ENCODE assay signal across 8 cellular contexts in the genomic region with DNA sequence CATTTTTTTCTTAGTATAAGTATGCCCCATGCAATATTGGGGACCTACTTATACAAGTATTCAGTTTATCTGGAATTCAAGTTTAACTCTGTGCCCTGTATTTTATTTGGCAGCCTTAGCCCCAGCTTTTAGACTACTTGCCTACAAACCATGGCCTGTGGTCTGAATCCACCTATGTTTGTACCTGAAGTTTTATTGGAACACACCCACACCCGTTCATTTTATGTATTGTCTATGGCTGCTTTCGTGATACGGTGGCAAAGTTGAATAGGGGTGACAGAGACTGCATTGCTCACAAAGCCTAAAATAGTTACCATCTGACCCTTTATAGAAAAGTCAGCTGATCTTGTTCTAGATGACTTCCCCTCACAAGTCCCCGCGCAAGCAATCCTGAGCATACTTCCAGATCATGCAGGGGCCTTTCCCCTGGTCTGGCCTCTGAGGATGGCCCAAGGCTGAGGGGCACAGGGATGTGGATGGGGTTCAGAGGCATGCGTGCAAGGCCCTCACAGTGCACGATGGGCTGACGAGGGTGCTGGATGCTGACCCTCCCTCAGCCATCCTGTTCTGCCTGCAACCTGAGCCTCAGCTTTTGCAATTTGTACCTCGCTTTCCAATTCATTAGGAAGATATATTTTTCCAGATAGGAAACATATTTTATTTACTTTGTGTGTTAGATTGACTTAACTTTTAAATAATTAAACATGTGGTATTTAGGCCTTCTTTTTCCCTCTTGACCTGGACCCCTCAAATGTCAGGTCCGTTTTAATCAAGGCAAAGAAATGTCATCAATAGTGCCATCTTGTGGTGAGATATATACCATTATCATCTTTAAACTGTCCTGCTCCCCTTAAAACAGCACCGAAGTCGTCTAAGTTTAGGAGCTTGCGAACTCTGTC.
DNase-seq lines count a peak whose midpoint lies in the region; ATAC-seq, FAIRE-seq and TF ChIP-seq lines count a peak whose summit lies in the region.

No MANE protein-coding gene starts in this region.

- DNase-seq in AG10803 (ENCODE audit: low read depth) (peak; percentile 30), GM13977 (ENCODE audit: low spot score) (peak; percentile 42), Panc1 (ENCODE audit: low read depth, low spot score) (no peak), endothelial cell of umbilical vein (ENCODE audit: low read depth, low spot score) (peak; percentile 35), natural killer cell (no peak), posterior vena cava (ENCODE audit: low spot score) (no peak), activated gamma-delta T cell (lab: John Stamatoyannopoulos, UW) (no peak)

- peaks cover 8 to 16% of the 10 kb centered on the region in 2 donors for H3K4me1 Mint-ChIP-seq in natural killer cell

- no peaks in the 10 kb centered on the region for H4K20me1 ChIP-seq in endothelial cell of umbilical vein (replicated peaks; ENCODE audit: control insufficient read depth, extremely low read depth, insufficient read depth, low read length)

- no peak overlapping the region for H2AFZ ChIP-seq in endothelial cell of umbilical vein (ENCODE audit: low read depth, low read length)

- H3K4me3 Mint-ChIP-seq in natural killer cell, result no peak overlapping the region

- FAIRE-seq in endothelial cell of umbilical vein (lab: Jason Lieb, UNC), result peak; percentile 62

- H3K4me2 ChIP-seq in endothelial cell of umbilical vein (ENCODE audit: insufficient read depth, low read length), result no peak overlapping the region

- H3K9me1 ChIP-seq in endothelial cell of umbilical vein (replicated peaks; ENCODE audit: control insufficient read depth, extremely low read depth, insufficient read depth, low read length), result no peaks in the 10 kb centered on the region

- H3K36me3 ChIP-seq in Panc1 (ENCODE audit: control insufficient read depth, insufficient read depth, low read length) (no peaks in the 10 kb centered on the region), endothelial cell of umbilical vein (ENCODE audit: control insufficient read depth in 2 of 2, extremely low read depth in 1 of 2, insufficient read depth in 2 of 2, low read length in 2 of 2) (no peaks in the 10 kb centered on the region)

- BruUV-seq in Panc1 (replicated peaks; lab: Mats Ljungman, UMichigan) (no TSS peak), endothelial cell of umbilical vein (replicated peaks; lab: Mats Ljungman, UMichigan) (no TSS peak)

- H3K27me3 Mint-ChIP-seq in natural killer cell (ENCODE audit: low read depth in 2 of 2), result peaks cover 3 to 12% of the 10 kb centered on the region in 2 donors

- H3K27me3 ChIP-seq in Panc1 (ENCODE audit: control insufficient read depth, insufficient read depth, low read length) (no peaks in the 10 kb centered on the region; the same call in 1 of the 2 replicates), endothelial cell of umbilical vein (ENCODE audit: control insufficient read depth in 2 of 2, insufficient read depth in 2 of 2, low read length in 2 of 2) (no peaks in the 10 kb centered on the region)

- no peaks in the 10 kb centered on the region for H3K9me3 ChIP-seq in Panc1 (ENCODE audit: control insufficient read depth, insufficient read depth, low read depth, low read length)
- no peaks in the 10 kb centered on the region for H3K9me3 ChIP-seq in endothelial cell of umbilical vein (replicated peaks; ENCODE audit: control insufficient read depth, insufficient read depth, low read length)

- no peak overlapping the region for H3K27ac Mint-ChIP-seq in natural killer cell

- in situ Hi-C loops in GM13977 (cut with MboI; ENCODE audit: low pct_unique_long_range_greater_than_20kb, low sequenced_read_pairs, unreplicated experiment), result loop anchor here (10.0 to 25.0 kb wide), 2 partner anchors 547 to 794 kb away; a partner anchor contains a TSS
- in situ Hi-C loops in Panc1 (cut with HindIII; ENCODE audit: low pct_unique_long_range_greater_than_20kb, low sequenced_read_pairs), result no loop called here

- TF ChIP-seq CTCF in AG10803 (conservative IDR thresholded peaks at IDR 0.05; ENCODE audit: low read length) (peak; percentile 59), GM13977 (IDR thresholded peaks at IDR 0.05; ENCODE audit: extremely low read depth, insufficient read depth, missing control alignments) (peak; percentile 52), Panc1 (IDR thresholded peaks at IDR 0.05) (peak; percentile 45; the same call in 1 of the 2 replicates), endothelial cell of umbilical vein (IDR thresholded peaks at IDR 0.05; ENCODE audit: extremely low read depth in 1 of 2, insufficient read depth in 1 of 2, low read depth in 1 of 2, low read length in 2 of 2) (peak; percentile 5 to 16), natural killer cell (IDR thresholded peaks at IDR 0.05) (peak; percentile 76)

- POLR2A ChIA-PET in Panc1 (lab: Charles Lee), result no interaction called here
- POLR2A ChIA-PET in endothelial cell of umbilical vein (lab: Charles Lee), result no interaction called here

- H3K9me3 Mint-ChIP-seq in natural killer cell, result no peaks in the 10 kb centered on the region

- dilution Hi-C loops in endothelial cell of umbilical vein (cut with MboI; ENCODE audit: extremely low pct_ligation_motif_present, low sequenced_read_pairs), result no loop called here

- H3K36me3 Mint-ChIP-seq in natural killer cell, result no peaks in the 10 kb centered on the region

- H3K4me1 ChIP-seq in Panc1 (ENCODE audit: control insufficient read depth, insufficient read depth, low read length) (no peaks in the 10 kb centered on the region), endothelial cell of umbilical vein (ENCODE audit: control insufficient read depth, extremely low read depth, insufficient read depth, low read length) (no peaks in the 10 kb centered on the region)

- H3K4me3 ChIP-seq in AG10803 (ENCODE audit: low read length) (no peak overlapping the region), Panc1 (ENCODE audit: low read depth in 2 of 2, low read length in 2 of 2) (no peak overlapping the region), endothelial cell of umbilical vein (replicated peaks in 1 of 3; ENCODE audit: insufficient read depth in 1 of 3, low read depth in 1 of 3, low read length in 3 of 3) (no peak overlapping the region)

- no peaks in the 10 kb centered on the region for H3K79me2 ChIP-seq in endothelial cell of umbilical vein (ENCODE audit: control insufficient read depth, insufficient read depth, low read length)

- TF ChIP-seq POLR2A in endothelial cell of umbilical vein (IDR thresholded peaks at IDR 0.05; ENCODE audit: low read depth, low read length), result no peak

- H3K9ac ChIP-seq in endothelial cell of umbilical vein (replicated peaks; ENCODE audit: extremely low read depth, insufficient read depth, low read length), result no peak overlapping the region

- intact Hi-C loops in Panc1 (cut with micrococcal nuclease; ENCODE audit: unreplicated experiment), result loop anchor here (5.0 kb wide), 1 partner anchor 797 kb away; no protein-coding TSS in a partner anchor
- intact Hi-C loops in endothelial cell of umbilical vein (cut with micrococcal nuclease), result loop anchor here (1.0 kb wide), 3 partner anchors 547 to 795 kb away; a partner anchor contains a TSS
- intact Hi-C loops in natural killer cell (cut with micrococcal nuclease), result loop anchor here (1.0 to 10.0 kb wide), 5 partner anchors 142 to 974 kb away; a partner anchor contains a TSS
- intact Hi-C loops in posterior vena cava (cut with DNase I), result no loop called here

- peak; percentile 44 for ATAC-seq in HG03565 (IDR thresholded peaks at IDR 0.05; ENCODE audit: unreplicated experiment)
- ATAC-seq in Panc1, result no peak
- ATAC-seq in natural killer cell, result peak in 2 of 3 donors; percentile 46 to 72

- no peak overlapping the region for H3K27ac ChIP-seq in Panc1 (ENCODE audit: low read length)
- no peak overlapping the region for H3K27ac ChIP-seq in endothelial cell of umbilical vein (ENCODE audit: insufficient read depth, low read depth, low read length)

- CTCF ChIA-PET in Panc1 (lab: Charles Lee), result interaction anchor here (0.6 to 1.2 kb wide), 3 partner anchors 543 to 792 kb away, joined by 3 to 7 read pairs (median 5); no protein-coding TSS in a partner anchor
- CTCF ChIA-PET in endothelial cell of umbilical vein (lab: Charles Lee), result interaction anchor here (0.6 to 5.4 kb wide), 19 partner anchors 14 to 797 kb away, joined by 3 to 146 read pairs (median 4); a partner anchor contains a TSS

TF ChIP-seq in endothelial cell of umbilical vein, 7 proteins besides CTCF, POLR2A, EP300 and RAD21:
- no peak for TF ChIP-seq JUN (IDR thresholded peaks at IDR 0.05; ENCODE audit: borderline replicate concordance, insufficient read depth, insufficient read length, low read depth)
- TF ChIP-seq, protein P1, sequence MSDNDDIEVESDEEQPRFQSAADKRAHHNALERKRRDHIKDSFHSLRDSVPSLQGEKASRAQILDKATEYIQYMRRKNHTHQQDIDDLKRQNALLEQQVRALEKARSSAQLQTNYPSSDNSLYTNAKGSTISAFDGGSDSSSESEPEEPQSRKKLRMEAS (IDR thresholded peaks at IDR 0.05; ENCODE audit: insufficient read depth, insufficient read length), result no peak
- no peak for TF ChIP-seq EZH2 (IDR thresholded peaks at IDR 0.05; ENCODE audit: borderline replicate concordance, low read depth, low read length, severe bottlenecking)
- TF ChIP-seq GATA2 (IDR thresholded peaks at IDR 0.05; ENCODE audit: insufficient read depth, insufficient read length, low read depth, low read length), result no peak
- no peak for TF ChIP-seq MYC (IDR thresholded peaks at IDR 0.05; ENCODE audit: low read depth, low read length)
- no peak for TF ChIP-seq FOS (IDR thresholded peaks at IDR 0.05; ENCODE audit: borderline replicate concordance, insufficient read depth, low read length)
- no peak for TF ChIP-seq POLR2AphosphoS5 (IDR thresholded peaks at IDR 0.05; ENCODE audit: insufficient read depth, low read depth, low read length)

Comparison
In these comparisons a context has a peak if more than half of its experiments do, and no peak if none do; other contexts are left out.
1. DNase-seq: peak in AG10803 (single experiment), GM13977 (single experiment) and endothelial cell of umbilical vein (single experiment); none in Panc1 (single experiment), natural killer cell (single experiment), posterior vena cava (single experiment) and activated gamma-delta T cell (single experiment).
2. CTCF ChIP-seq: peak in every context shown above with its lines; median percentile 76 in natural killer cell; 59 in AG10803; 52 in GM13977; 45 in Panc1; 10 in endothelial cell of umbilical vein.
3. intact Hi-C loops: an anchor here in Panc1 (5.0 kb wide), endothelial cell of umbilical vein (1.0 kb wide) and natural killer cell (1.0 to 10.0 kb wide); none called in posterior vena cava.